ENCODE assay signal across 8 cellular contexts in the genomic region with DNA sequence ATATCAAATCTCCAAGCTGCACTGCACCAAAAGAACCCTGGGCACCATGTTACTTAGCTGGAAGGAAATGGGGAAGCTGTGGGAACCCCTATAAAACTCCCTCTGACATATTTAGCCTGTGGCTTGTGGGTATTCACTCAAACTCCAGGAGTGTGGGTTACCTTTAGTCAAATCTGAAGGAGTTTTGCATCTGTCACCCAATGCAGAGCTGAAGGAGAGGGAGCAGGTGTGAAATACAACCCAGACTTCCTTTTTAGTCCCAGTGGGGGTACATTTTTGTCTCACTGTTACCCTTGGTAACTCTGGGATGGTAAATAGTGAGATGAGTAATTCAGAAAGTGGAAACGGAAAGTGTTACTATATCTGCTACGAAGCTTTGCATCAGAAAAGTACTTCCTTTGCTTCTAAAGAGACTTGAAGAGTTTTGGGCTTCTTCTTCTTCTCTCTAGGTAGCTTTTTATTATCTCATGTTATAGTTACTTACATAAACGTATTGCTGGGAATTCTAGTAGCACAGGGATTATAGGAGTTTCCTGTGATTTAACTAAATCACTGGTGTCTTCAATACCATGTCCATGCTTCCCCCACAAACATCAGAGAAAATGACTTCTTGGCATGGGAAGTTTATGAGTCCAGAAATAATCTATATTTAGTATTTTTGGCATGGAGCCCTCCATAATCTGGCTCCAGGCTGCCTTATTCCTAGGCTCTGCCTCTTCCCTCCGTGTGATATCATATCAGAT.
DNase-seq lines count a peak whose midpoint lies in the region; ATAC-seq and FAIRE-seq lines count a peak whose summit lies in the region.

No MANE protein-coding gene starts in this region.

- H3K4me1 Mint-ChIP-seq in activated CD4-positive, alpha-beta T cell treated with anti-CD3 and anti-CD28 coated beads for 36 hours, result peaks cover 74% of the 10 kb centered on the region

- ATAC-seq in activated CD4-positive, alpha-beta T cell treated with anti-CD3 and anti-CD28 coated beads for 36 hours, result peak; percentile 83
- ATAC-seq in HG02885 (IDR thresholded peaks at IDR 0.05; ENCODE audit: poor library complexity, unreplicated experiment), result peak; percentile 81
- ATAC-seq in left colon, result peak; percentile 24

- no peak for FAIRE-seq in frontal cortex (lab: Jason Lieb, UNC)

- CTCF ChIA-PET in activated CD4-positive, alpha-beta T cell treated with anti-CD3 and anti-CD28 coated beads for 36 hours (lab: Charles Lee), result interaction anchor here (0.6 to 4.7 kb wide), 16 partner anchors 9 to 117 kb away, joined by 3 to 24 read pairs (median 3); no protein-coding TSS in a partner anchor

- peaks cover 20% of the 10 kb centered on the region for H3K9me3 Mint-ChIP-seq in activated CD4-positive, alpha-beta T cell treated with anti-CD3 and anti-CD28 coated beads for 36 hours (ENCODE audit: low read depth)

- no peak overlapping the region for H3K4me3 Mint-ChIP-seq in activated CD4-positive, alpha-beta T cell treated with anti-CD3 and anti-CD28 coated beads for 36 hours

- H3K36me3 Mint-ChIP-seq in activated CD4-positive, alpha-beta T cell treated with anti-CD3 and anti-CD28 coated beads for 36 hours (ENCODE audit: low read depth), result peaks cover 10% of the 10 kb centered on the region

- H3K27me3 Mint-ChIP-seq in activated CD4-positive, alpha-beta T cell treated with anti-CD3 and anti-CD28 coated beads for 36 hours, result no peaks in the 10 kb centered on the region

- peak; percentile 60 for DNase-seq in activated CD4-positive, alpha-beta T cell treated with anti-CD3 and anti-CD28 coated beads for 36 hours
- DNase-seq in activated CD4-positive, alpha-beta T cell treated with anti-CD3 and anti-CD28 coated beads, Interleukin-2, amount 50 U/mL, for 1 hour, result no peak
- DNase-seq in NCI-H2171 treated with DMSO at 0.1 percent for 48 hours (lab: John Stamatoyannopoulos, UW) (peak; percentile 67), left colon (no peak), frontal cortex (ENCODE audit: low spot score in 2 of 2) (no peak), glomerular visceral epithelial cell (ENCODE audit: extremely low spot score) (no peak), cortex of kidney (lab: John Stamatoyannopoulos, UW) (no peak)

- intact Hi-C loops in activated CD4-positive, alpha-beta T cell treated with anti-CD3 and anti-CD28 coated beads for 36 hours (cut with DNase I, micrococcal nuclease), result loop anchor here (1.0 to 5.0 kb wide), 8 partner anchors 15 to 461 kb away; a partner anchor contains a TSS
- intact Hi-C loops in left colon (cut with DNase I, micrococcal nuclease), result no loop called here

- H3K27ac Mint-ChIP-seq in activated CD4-positive, alpha-beta T cell treated with anti-CD3 and anti-CD28 coated beads for 36 hours, result peak overlapping the region; percentile 97

- POLR2A ChIA-PET in activated CD4-positive, alpha-beta T cell treated with anti-CD3 and anti-CD28 coated beads for 36 hours (lab: Charles Lee), result interaction anchor here (0.6 to 2.7 kb wide), 10 partner anchors 8 to 1474 kb away, joined by 3 to 53 read pairs (median 6); no protein-coding TSS in a partner anchor

Comparison
In these comparisons a context has a peak if more than half of its experiments do, and no peak if none do; other contexts are left out.
1. DNase-seq: peak in activated CD4-positive, alpha-beta T cell treated with anti-CD3 and anti-CD28 coated beads for 36 hours (single experiment) and NCI-H2171 treated with DMSO at 0.1 percent for 48 hours (single experiment); none in activated CD4-positive, alpha-beta T cell treated with anti-CD3 and anti-CD28 coated beads, Interleukin-2, amount 50 U/mL, for 1 hour (single experiment), left colon (0 of 2), frontal cortex (0 of 2), glomerular visceral epithelial cell (single experiment) and cortex of kidney (single experiment).
2. ATAC-seq: peak in every context shown above with its lines; median percentile 83 in activated CD4-positive, alpha-beta T cell treated with anti-CD3 and anti-CD28 coated beads for 36 hours; 81 in HG02885; 24 in left colon.
3. intact Hi-C loops: an anchor here in activated CD4-positive, alpha-beta T cell treated with anti-CD3 and anti-CD28 coated beads for 36 hours (1.0 to 5.0 kb wide); none called in left colon.